Comparison of ENCODE assay signal across 17 cellular contexts in genomic region chr2:7133521-7133920, GRCh38.
DNase-seq lines count a peak whose midpoint lies in the region; ATAC-seq and TF ChIP-seq lines count a peak whose summit lies in the region.
"Had no signal": no experiment of that assay in that cellular context is flagged by ENCODE, and none has a peak within 500 bp of the region (broad histone marks: within the 10 kb centered on the region; RNA-seq: fewer than 3 reads in every experiment).

No MANE protein-coding gene starts in this region.

- H3K4me1 Mint-ChIP-seq in stimulated activated memory B cell treated with anti-CD40 and anti-IgM and Interleukin-4, amounts not matched to agents 10 μg/mL and 1 μg/mL and 100 μg/mL, for 72 hours, result no peaks in the 10 kb centered on the region

- peaks cover 12% of the 10 kb centered on the region for H3K27me3 Mint-ChIP-seq in stimulated activated memory B cell treated with anti-CD40 and anti-IgM and Interleukin-4, amounts not matched to agents 10 μg/mL and 1 μg/mL and 100 μg/mL, for 72 hours

- POLR2A ChIA-PET in AG04449 (lab: Yijun Ruan, JAX), result no interaction called here

- H3K4me3 Mint-ChIP-seq in stimulated activated memory B cell treated with anti-CD40 and anti-IgM and Interleukin-4, amounts not matched to agents 10 μg/mL and 1 μg/mL and 100 μg/mL, for 72 hours, result no peak overlapping the region
- H3K4me3 Mint-ChIP-seq: CD4-positive, CD25-positive, alpha-beta regulatory T cell had no signal

- no peak for ATAC-seq in stimulated activated memory B cell treated with anti-CD40 and anti-IgM and Interleukin-4, amounts not matched to agents 10 μg/mL and 1 μg/mL and 100 μg/mL, for 72 hours
- no peak for ATAC-seq in GM19397 (IDR thresholded peaks at IDR 0.05; ENCODE audit: unreplicated experiment)
- no peak for ATAC-seq in HG02973 (IDR thresholded peaks at IDR 0.05; ENCODE audit: unreplicated experiment)

- CTCF ChIA-PET in AG04449 (lab: Yijun Ruan, JAX), result no interaction called here

- no peak overlapping the region for H3K4me3 ChIP-seq in AG04449 (ENCODE audit: low read depth, low read length)
- H3K4me3 ChIP-seq: left ventricle myocardium inferior, vagina had no signal

- no peaks in the 10 kb centered on the region for H3K36me3 Mint-ChIP-seq in stimulated activated memory B cell treated with anti-CD40 and anti-IgM and Interleukin-4, amounts not matched to agents 10 μg/mL and 1 μg/mL and 100 μg/mL, for 72 hours
- H3K36me3 Mint-ChIP-seq: CD4-positive, CD25-positive, alpha-beta regulatory T cell had no signal

- peak; percentile 45 for TF ChIP-seq CTCF in AG04449 (IDR thresholded peaks at IDR 0.05; ENCODE audit: insufficient read depth, low read length, missing control alignments)
- TF ChIP-seq CTCF in GM12872 (IDR thresholded peaks at IDR 0.05; ENCODE audit: insufficient read depth, low read depth, low read length), result peak; percentile 39

- DNase-seq in AG04449 (ENCODE audit: low read depth, low spot score), result no peak
- DNase-seq in RKO (ENCODE audit: low spot score), result peak; percentile 26
- DNase-seq in glomerular visceral epithelial cell (ENCODE audit: extremely low spot score), result peak; percentile 6
- DNase-seq in NCI-H1694 (lab: John Stamatoyannopoulos, UW), result no peak
- DNase-seq: activated naive CD4-positive, alpha-beta T cell treated with anti-CD3 and anti-CD28 coated beads, Interleukin-2, amount 50 U/mL, for 16 hours; CD4-positive, CD25-positive, alpha-beta regulatory T cell; foreskin melanocyte; left ventricle myocardium inferior; NCI-H1092 treated with DMSO at 0.1 percent for 48 hours; occipital lobe; stimulated activated CD4-positive, alpha-beta T cell treated with anti-CD3 and anti-CD28 coated beads, Interleukin-15, amount 100 ng/mL, for 24 hours; T-helper 2 cell had no signal

- H3K27ac Mint-ChIP-seq in stimulated activated memory B cell treated with anti-CD40 and anti-IgM and Interleukin-4, amounts not matched to agents 10 μg/mL and 1 μg/mL and 100 μg/mL, for 72 hours, result no peak overlapping the region
- H3K27ac Mint-ChIP-seq: CD4-positive, CD25-positive, alpha-beta regulatory T cell had no signal

- peaks cover under 1% of the 10 kb centered on the region for H3K9me3 Mint-ChIP-seq in stimulated activated memory B cell treated with anti-CD40 and anti-IgM and Interleukin-4, amounts not matched to agents 10 μg/mL and 1 μg/mL and 100 μg/mL, for 72 hours
- H3K9me3 Mint-ChIP-seq: CD4-positive, CD25-positive, alpha-beta regulatory T cell had no signal

Comparison
In these comparisons a context has a peak if more than half of its experiments do, and no peak if none do; other contexts are left out.
1. DNase-seq: peak in RKO (single experiment) and glomerular visceral epithelial cell (single experiment); none in AG04449 (single experiment) and NCI-H1694 (single experiment).